1 cellular context compared by ENCODE assay signal in the genomic region with DNA sequence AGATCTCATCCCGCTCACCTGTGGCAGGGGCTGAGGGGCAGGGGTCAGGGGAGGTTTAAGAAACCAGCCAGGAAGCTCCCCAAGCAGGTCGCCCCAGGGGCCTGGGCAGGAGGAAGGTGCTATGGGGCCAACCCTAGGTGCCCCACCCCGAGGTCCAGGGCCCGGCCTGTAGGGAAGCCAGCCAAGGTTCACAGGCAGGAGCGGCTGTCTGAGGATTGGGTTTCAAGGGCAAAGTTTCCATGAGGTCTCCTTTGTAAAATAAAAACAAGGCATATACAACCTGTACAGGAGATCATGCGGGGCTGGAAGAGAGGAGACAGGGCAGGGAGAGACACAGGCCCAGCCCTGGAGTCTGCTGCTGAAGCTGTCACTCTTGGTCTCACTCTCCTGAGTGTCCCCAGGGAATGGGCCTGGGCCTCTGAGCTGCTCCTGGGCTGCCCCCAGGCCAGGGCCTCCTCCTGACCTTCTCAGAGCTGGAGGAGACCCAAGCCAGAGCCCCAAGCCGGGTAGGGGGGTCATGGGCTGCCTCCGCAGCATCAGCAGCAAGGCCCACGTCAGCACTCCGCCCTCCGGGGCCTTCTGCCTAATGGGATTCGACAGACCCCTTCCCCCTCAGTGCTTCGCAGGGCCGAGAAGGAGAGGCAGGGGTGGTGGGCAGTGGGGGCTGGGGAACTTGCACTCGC.
TF ChIP-seq lines count a peak whose summit lies in the region.

No MANE protein-coding gene starts in this region.

TF ChIP-seq in HepG2, 621 proteins besides CTCF, POLR2A, EP300 and RAD21:
- TF ChIP-seq HNF4A (CRISPR knock-in tag; IDR thresholded peaks at IDR 0.05): peak; percentile 11; the same call in 1 of the 2 replicates
- TF ChIP-seq ZNF510 (CRISPR knock-in tag; IDR thresholded peaks at IDR 0.05; ENCODE audit: low read depth): no peak
- TF ChIP-seq, protein P1, sequence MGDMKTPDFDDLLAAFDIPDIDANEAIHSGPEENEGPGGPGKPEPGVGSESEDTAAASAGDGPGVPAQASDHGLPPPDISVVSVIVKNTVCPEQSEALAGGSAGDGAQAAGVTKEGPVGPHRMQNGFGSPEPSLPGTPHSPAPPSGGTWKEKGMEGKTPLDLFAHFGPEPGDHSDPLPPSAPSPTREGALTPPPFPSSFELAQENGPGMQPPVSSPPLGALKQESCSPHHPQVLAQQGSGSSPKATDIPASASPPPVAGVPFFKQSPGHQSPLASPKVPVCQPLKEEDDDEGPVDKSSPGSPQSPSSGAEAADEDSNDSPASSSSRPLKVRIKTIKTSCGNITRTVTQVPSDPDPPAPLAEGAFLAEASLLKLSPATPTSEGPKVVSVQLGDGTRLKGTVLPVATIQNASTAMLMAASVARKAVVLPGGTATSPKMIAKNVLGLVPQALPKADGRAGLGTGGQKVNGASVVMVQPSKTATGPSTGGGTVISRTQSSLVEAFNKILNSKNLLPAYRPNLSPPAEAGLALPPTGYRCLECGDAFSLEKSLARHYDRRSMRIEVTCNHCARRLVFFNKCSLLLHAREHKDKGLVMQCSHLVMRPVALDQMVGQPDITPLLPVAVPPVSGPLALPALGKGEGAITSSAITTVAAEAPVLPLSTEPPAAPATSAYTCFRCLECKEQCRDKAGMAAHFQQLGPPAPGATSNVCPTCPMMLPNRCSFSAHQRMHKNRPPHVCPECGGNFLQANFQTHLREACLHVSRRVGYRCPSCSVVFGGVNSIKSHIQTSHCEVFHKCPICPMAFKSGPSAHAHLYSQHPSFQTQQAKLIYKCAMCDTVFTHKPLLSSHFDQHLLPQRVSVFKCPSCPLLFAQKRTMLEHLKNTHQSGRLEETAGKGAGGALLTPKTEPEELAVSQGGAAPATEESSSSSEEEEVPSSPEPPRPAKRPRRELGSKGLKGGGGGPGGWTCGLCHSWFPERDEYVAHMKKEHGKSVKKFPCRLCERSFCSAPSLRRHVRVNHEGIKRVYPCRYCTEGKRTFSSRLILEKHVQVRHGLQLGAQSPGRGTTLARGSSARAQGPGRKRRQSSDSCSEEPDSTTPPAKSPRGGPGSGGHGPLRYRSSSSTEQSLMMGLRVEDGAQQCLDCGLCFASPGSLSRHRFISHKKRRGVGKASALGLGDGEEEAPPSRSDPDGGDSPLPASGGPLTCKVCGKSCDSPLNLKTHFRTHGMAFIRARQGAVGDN (CRISPR knock-in tag; IDR thresholded peaks at IDR 0.05): 0 out of 2 replicates have a peak, but pooled peaks have one; percentile 16
- TF ChIP-seq ZBTB20 (CRISPR knock-in tag; IDR thresholded peaks at IDR 0.05; ENCODE audit: borderline replicate concordance, low read depth): no peak
- TF ChIP-seq, protein P2, sequence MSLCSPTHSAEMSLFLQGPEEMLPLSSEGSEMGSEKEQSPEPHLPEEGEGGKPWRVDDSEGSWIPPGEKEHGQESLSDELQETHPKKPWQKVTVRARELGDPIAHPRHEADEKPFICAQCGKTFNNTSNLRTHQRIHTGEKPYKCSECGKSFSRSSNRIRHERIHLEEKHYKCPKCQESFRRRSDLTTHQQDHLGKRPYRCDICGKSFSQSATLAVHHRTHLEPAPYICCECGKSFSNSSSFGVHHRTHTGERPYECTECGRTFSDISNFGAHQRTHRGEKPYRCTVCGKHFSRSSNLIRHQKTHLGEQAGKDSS (CRISPR knock-in tag; IDR thresholded peaks at IDR 0.05; ENCODE audit: borderline replicate concordance, low read depth): no peak
